1 cellular context compared by ENCODE assay signal in the genomic region with DNA sequence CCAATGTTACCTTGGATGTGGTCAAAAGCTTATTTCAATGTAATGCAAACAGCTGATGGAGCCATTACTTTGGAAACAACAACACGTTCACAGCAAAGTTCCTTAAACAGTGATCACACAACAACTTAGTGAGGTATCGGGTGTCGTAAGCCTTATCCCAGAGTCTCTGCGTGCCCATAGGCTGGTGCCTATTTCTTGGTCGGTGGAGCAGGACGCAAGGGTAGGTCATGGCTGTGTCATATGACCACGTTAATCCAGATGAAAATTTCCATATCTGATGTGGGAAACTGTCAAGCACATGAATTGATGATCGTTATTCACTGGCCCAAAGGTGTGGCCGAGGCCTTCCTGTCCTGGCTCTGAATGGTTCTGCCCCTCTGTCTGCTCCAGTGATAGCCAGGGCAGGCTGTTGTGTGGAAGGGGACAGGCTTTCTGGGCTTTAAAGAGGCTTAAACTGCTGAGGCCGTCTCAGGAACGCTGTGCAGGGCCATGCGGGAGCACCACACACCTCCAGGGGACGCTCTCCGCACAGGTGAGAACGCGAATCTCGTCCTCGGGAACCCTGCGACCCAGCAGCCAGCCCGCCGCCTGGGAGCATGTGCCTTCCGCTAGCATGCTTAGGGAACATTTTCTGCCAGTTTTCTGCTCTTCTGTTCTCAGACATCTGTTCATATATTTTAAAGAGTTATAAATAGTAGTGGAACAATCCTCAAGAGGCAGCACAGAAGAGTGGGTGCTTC.
A peak's percentile ranks its signal among the peaks of the same experiment; 100 is the strongest.
TF ChIP-seq lines count a peak whose summit lies in the region.

No MANE protein-coding gene starts in this region.

TF ChIP-seq in HepG2, 621 proteins besides CTCF, POLR2A, EP300 and RAD21 (continued from another document):
- TF ChIP-seq, protein P1, sequence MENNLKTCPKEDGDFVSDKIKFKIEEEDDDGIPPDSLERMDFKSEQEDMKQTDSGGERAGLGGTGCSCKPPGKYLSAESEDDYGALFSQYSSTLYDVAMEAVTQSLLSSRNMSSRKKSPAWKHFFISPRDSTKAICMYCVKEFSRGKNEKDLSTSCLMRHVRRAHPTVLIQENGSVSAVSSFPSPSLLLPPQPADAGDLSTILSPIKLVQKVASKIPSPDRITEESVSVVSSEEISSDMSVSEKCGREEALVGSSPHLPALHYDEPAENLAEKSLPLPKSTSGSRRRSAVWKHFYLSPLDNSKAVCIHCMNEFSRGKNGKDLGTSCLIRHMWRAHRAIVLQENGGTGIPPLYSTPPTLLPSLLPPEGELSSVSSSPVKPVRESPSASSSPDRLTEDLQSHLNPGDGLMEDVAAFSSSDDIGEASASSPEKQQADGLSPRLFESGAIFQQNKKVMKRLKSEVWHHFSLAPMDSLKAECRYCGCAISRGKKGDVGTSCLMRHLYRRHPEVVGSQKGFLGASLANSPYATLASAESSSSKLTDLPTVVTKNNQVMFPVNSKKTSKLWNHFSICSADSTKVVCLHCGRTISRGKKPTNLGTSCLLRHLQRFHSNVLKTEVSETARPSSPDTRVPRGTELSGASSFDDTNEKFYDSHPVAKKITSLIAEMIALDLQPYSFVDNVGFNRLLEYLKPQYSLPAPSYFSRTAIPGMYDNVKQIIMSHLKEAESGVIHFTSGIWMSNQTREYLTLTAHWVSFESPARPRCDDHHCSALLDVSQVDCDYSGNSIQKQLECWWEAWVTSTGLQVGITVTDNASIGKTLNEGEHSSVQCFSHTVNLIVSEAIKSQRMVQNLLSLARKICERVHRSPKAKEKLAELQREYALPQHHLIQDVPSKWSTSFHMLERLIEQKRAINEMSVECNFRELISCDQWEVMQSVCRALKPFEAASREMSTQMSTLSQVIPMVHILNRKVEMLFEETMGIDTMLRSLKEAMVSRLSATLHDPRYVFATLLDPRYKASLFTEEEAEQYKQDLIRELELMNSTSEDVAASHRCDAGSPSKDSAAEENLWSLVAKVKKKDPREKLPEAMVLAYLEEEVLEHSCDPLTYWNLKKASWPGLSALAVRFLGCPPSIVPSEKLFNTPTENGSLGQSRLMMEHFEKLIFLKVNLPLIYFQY (CRISPR knock-in tag; IDR thresholded peaks at IDR 0.05; ENCODE audit: borderline replicate concordance) = no peak
- TF ChIP-seq GTF2F1 (IDR thresholded peaks at IDR 0.05; ENCODE audit: low read length) = no peak
- TF ChIP-seq, protein P2, sequence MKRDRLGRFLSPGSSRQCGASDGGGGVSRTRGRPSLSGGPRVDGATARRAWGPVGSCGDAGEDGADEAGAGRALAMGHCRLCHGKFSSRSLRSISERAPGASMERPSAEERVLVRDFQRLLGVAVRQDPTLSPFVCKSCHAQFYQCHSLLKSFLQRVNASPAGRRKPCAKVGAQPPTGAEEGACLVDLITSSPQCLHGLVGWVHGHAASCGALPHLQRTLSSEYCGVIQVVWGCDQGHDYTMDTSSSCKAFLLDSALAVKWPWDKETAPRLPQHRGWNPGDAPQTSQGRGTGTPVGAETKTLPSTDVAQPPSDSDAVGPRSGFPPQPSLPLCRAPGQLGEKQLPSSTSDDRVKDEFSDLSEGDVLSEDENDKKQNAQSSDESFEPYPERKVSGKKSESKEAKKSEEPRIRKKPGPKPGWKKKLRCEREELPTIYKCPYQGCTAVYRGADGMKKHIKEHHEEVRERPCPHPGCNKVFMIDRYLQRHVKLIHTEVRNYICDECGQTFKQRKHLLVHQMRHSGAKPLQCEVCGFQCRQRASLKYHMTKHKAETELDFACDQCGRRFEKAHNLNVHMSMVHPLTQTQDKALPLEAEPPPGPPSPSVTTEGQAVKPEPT (CRISPR knock-in tag; IDR thresholded peaks at IDR 0.05; ENCODE audit: low read depth) = no peak
- no peak for TF ChIP-seq ATM (IDR thresholded peaks at IDR 0.05; ENCODE audit: borderline replicate concordance)
- no peak for TF ChIP-seq ZNF343 (CRISPR knock-in tag; IDR thresholded peaks at IDR 0.05)
- peak; percentile 26 for TF ChIP-seq STAG1 (CRISPR knock-in tag; IDR thresholded peaks at IDR 0.05)
- no peak for TF ChIP-seq ZNF550 (CRISPR knock-in tag; IDR thresholded peaks at IDR 0.05; ENCODE audit: borderline replicate concordance)
- TF ChIP-seq, protein P3, sequence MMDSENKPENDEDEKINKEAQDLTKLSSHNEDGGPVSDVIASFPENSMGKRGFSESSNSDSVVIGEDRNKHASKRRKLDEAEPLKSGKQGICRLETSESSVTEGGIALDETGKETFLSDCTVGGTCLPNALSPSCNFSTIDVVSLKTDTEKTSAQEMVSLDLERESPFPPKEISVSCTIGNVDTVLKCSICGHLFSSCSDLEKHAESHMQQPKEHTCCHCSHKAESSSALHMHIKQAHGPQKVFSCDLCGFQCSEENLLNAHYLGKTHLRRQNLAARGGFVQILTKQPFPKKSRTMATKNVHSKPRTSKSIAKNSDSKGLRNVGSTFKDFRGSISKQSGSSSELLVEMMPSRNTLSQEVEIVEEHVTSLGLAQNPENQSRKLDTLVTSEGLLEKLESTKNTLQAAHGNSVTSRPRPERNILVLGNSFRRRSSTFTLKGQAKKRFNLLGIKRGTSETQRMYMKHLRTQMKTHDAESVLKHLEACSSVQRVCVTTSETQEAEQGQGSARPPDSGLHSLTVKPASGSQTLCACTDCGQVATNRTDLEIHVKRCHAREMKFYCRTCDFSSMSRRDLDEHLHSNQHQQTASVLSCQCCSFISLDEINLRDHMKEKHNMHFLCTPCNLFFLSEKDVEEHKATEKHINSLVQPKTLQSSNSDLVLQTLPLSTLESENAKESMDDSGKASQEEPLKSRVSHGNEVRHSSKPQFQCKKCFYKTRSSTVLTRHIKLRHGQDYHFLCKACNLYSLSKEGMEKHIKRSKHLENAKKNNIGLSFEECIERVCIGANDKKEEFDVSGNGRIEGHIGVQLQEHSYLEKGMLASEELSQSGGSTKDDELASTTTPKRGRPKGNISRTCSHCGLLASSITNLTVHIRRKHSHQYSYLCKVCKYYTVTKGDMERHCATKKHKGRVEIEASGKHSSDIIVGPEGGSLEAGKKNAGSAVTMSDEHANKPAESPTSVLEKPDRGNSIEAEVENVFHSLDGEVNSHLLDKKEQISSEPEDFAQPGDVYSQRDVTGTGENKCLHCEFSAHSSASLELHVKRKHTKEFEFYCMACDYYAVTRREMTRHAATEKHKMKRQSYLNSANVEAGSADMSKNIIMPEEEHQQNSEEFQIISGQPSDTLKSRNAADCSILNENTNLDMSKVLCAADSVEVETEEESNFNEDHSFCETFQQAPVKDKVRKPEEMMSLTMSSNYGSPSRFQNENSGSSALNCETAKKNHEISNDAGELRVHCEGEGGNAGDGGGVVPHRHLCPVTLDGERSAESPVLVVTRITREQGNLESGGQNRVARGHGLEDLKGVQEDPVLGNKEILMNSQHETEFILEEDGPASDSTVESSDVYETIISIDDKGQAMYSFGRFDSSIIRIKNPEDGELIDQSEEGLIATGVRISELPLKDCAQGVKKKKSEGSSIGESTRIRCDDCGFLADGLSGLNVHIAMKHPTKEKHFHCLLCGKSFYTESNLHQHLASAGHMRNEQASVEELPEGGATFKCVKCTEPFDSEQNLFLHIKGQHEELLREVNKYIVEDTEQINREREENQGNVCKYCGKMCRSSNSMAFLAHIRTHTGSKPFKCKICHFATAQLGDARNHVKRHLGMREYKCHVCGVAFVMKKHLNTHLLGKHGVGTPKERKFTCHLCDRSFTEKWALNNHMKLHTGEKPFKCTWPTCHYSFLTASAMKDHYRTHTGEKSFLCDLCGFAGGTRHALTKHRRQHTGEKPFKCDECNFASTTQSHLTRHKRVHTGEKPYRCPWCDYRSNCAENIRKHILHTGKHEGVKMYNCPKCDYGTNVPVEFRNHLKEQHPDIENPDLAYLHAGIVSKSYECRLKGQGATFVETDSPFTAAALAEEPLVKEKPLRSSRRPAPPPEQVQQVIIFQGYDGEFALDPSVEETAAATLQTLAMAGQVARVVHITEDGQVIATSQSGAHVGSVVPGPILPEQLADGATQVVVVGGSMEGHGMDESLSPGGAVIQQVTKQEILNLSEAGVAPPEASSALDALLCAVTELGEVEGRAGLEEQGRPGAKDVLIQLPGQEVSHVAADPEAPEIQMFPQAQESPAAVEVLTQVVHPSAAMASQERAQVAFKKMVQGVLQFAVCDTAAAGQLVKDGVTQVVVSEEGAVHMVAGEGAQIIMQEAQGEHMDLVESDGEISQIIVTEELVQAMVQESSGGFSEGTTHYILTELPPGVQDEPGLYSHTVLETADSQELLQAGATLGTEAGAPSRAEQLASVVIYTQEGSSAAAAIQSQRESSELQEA (CRISPR knock-in tag; IDR thresholded peaks at IDR 0.05; ENCODE audit: not compliant biosample characterization) = no peak
- TF ChIP-seq ZNF75D (CRISPR knock-in tag; IDR thresholded peaks at IDR 0.05; ENCODE audit: borderline replicate concordance) = no peak
- no peak for TF ChIP-seq HOXA5 (CRISPR knock-in tag; IDR thresholded peaks at IDR 0.05)
- TF ChIP-seq ZNF335 (CRISPR knock-in tag; IDR thresholded peaks at IDR 0.05) = no peak
- no peak for TF ChIP-seq SAFB2 (CRISPR knock-in tag; IDR thresholded peaks at IDR 0.05; ENCODE audit: borderline replicate concordance, low read depth)
- no peak for TF ChIP-seq CREB1 (IDR thresholded peaks at IDR 0.05)
- TF ChIP-seq CREB1 (CRISPR knock-in tag; IDR thresholded peaks at IDR 0.05) = no peak
- TF ChIP-seq, protein P4, sequence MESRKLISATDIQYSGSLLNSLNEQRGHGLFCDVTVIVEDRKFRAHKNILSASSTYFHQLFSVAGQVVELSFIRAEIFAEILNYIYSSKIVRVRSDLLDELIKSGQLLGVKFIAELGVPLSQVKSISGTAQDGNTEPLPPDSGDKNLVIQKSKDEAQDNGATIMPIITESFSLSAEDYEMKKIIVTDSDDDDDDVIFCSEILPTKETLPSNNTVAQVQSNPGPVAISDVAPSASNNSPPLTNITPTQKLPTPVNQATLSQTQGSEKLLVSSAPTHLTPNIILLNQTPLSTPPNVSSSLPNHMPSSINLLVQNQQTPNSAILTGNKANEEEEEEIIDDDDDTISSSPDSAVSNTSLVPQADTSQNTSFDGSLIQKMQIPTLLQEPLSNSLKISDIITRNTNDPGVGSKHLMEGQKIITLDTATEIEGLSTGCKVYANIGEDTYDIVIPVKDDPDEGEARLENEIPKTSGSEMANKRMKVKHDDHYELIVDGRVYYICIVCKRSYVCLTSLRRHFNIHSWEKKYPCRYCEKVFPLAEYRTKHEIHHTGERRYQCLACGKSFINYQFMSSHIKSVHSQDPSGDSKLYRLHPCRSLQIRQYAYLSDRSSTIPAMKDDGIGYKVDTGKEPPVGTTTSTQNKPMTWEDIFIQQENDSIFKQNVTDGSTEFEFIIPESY (CRISPR knock-in tag; IDR thresholded peaks at IDR 0.05) = 0 out of 2 replicates have a peak, but pooled peaks have one; percentile 11
